In genomic region chr20:51014797-51015722, GRCh38 we compare ENCODE assay signal across 8 cellular contexts. TPM values are rescaled to one million over a fixed set of nuclear protein-coding genes. Genes with fewer than 3 reads are reported as not detected.
DNase-seq lines count a peak whose midpoint lies in the region; ATAC-seq and TF ChIP-seq lines count a peak whose summit lies in the region.

No MANE protein-coding gene starts in this region.

- no peak overlapping the region for H3K4me3 Mint-ChIP-seq in mesothelial cell of epicardium

- H3K36me3 Mint-ChIP-seq in mesothelial cell of epicardium: peaks cover 7% of the 10 kb centered on the region

- H3K27ac ChIP-seq in dorsolateral prefrontal cortex: no peak overlapping the region

- peaks cover 0 to 10% (median 0%) of the 10 kb centered on the region in 45 donors for H3K27me3 ChIP-seq in dorsolateral prefrontal cortex

- peaks cover 27% of the 10 kb centered on the region for H3K4me1 Mint-ChIP-seq in mesothelial cell of epicardium

- H3K27ac Mint-ChIP-seq in mesothelial cell of epicardium: no peak overlapping the region

- DNase-seq in D341Med (ENCODE audit: low spot score): peak; percentile 86
- DNase-seq in HCEC 1CT: peak; percentile 59
- peak; percentile 71 for DNase-seq in RKO (ENCODE audit: low spot score)
- DNase-seq in dorsolateral prefrontal cortex: peak in 6 of 10 donors; percentile 26 to 66 (median 54)
- peak in 1 of 2 experiments; percentile 80 for DNase-seq in mesothelial cell of epicardium (ENCODE audit: low spot score in 2 of 2, unreplicated experiment in 2 of 2)
- DNase-seq in effector CD4-positive, alpha-beta T cell: no peak

- no peaks in the 10 kb centered on the region for H3K27me3 Mint-ChIP-seq in mesothelial cell of epicardium (ENCODE audit: low read depth)

- H3K9me3 Mint-ChIP-seq in mesothelial cell of epicardium: no peaks in the 10 kb centered on the region

- TF ChIP-seq CTCF in dorsolateral prefrontal cortex (IDR thresholded peaks at IDR 0.05 in 54 of 56, conservative IDR thresholded peaks at IDR 0.05 in 2 of 56; ENCODE audit: low read depth in 1 of 56, partially characterized antibody in 56 of 56) (peak; percentile 28 to 72 (median 60)), mesothelial cell of epicardium (IDR thresholded peaks at IDR 0.05; ENCODE audit: unreplicated experiment) (peak; percentile 77)

- intact Hi-C loops in dorsolateral prefrontal cortex (cut with DNase I): no loop called here

- no peak overlapping the region for H3K4me3 ChIP-seq in dorsolateral prefrontal cortex

- no peak for ATAC-seq in GM18858 (IDR thresholded peaks at IDR 0.05; ENCODE audit: unreplicated experiment)
- ATAC-seq in HG03139 (IDR thresholded peaks at IDR 0.05; ENCODE audit: unreplicated experiment): no peak

RNA-seq across cellular contexts. Expression of gene KCNG1, which starts 7.8 kb away (rescaled TPM):
- total RNA-seq in dorsolateral prefrontal cortex (10 to 100 TPM in 71 of 120 experiments, 1 to 10 TPM in 49; 1.8 to 27.7 (median 10.9) TPM), mesothelial cell of epicardium (40.8 to 44.3 TPM (median 44.2 TPM) in 3 replicates)

RNA-seq across cellular contexts. Expression of gene MOCS3, which starts 56.4 kb away (rescaled TPM):
- 1 to 10 TPM; 3.1 to 7.1 (median 4.6) TPM for total RNA-seq in dorsolateral prefrontal cortex
- total RNA-seq in mesothelial cell of epicardium: 5.4 to 5.7 TPM (median 5.7 TPM) in 3 replicates

RNA-seq across cellular contexts. Expression of gene DPM1, which starts 56.7 kb away (rescaled TPM):
- 10 to 100 TPM; 12.9 to 36.2 (median 25.1) TPM for total RNA-seq in dorsolateral prefrontal cortex
- 34.5 to 36.5 TPM (median 36.0 TPM) in 3 replicates for total RNA-seq in mesothelial cell of epicardium
